8 cellular contexts compared by ENCODE assay signal in the genomic region with DNA sequence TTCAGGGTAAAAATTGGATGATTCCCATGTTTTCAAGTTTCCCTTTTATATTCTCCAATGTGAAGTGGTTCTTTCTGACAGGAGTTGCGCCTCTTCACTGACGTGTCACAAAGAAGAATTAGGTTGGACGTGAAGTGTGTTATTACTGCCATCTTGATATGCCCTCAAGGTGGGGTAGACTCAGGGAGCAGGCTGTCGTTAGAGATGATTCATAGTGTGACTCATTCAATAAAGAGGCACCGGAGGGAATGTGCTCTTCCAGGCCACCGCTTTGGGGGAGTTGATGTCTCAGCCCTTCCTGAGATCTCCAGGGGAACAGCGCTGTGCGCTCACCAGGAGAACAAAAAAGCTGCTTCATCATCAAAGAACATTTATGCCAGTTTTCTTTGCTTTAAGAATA. TPM values are rescaled to one million over a fixed set of nuclear protein-coding genes. Genes with fewer than 3 reads are reported as not detected.
A peak's percentile ranks its signal among the peaks of the same experiment; 100 is the strongest.
DNase-seq lines count a peak whose midpoint lies in the region; ATAC-seq, FAIRE-seq and TF ChIP-seq lines count a peak whose summit lies in the region.

No MANE protein-coding gene starts in this region.

- H3K4me1 ChIP-seq in PC-9 (replicated peaks; ENCODE audit: insufficient read depth), result peaks cover 54% of the 10 kb centered on the region

- H3K9me3 Mint-ChIP-seq in brain, result peaks cover 0 to 8% (median 4%) of the 10 kb centered on the region in 5 experiments

- no peaks in the 10 kb centered on the region for H3K9me3 ChIP-seq in PC-9 (ENCODE audit: insufficient read depth, low read depth)
- no peaks in the 10 kb centered on the region for H3K9me3 ChIP-seq in neural cell (ENCODE audit: low read length)

- BruUV-seq in PC-9 (replicated peaks; lab: Mats Ljungman, UMichigan), result no TSS peak

- H3K27me3 ChIP-seq in PC-9 (ENCODE audit: insufficient read depth, low read depth) (no peaks in the 10 kb centered on the region), neural cell (ENCODE audit: insufficient read depth, low read depth, low read length) (peaks cover 3% of the 10 kb centered on the region)

- intact Hi-C loops in PC-9 (cut with micrococcal nuclease; ENCODE audit: unreplicated experiment), result loop anchor here (5.0 to 10.0 kb wide), 8 partner anchors 53 to 743 kb away; a partner anchor contains a TSS

- no peaks in the 10 kb centered on the region for H3K9me2 ChIP-seq in PC-9 (ENCODE audit: insufficient read depth)
- H3K9me2 ChIP-seq in neural cell (ENCODE audit: insufficient read depth, low read length), result no peaks in the 10 kb centered on the region

- CTCF ChIA-PET in PC-9 (lab: Charles Lee), result interaction anchor here (0.6 kb wide), 1 partner anchor 71 kb away, joined by 4 read pairs; no protein-coding TSS in a partner anchor

- peak; percentile 97 for DNase-seq in 8988T
- DNase-seq in PC-9, result peak; percentile 87 to 99

- no peak overlapping the region for H3K4me3 ChIP-seq in PC-9
- peak overlapping the region; percentile 24 for H3K4me3 ChIP-seq in neural cell (ENCODE audit: low read length)

- H3K36me3 ChIP-seq in PC-9 (ENCODE audit: low read depth), result no peaks in the 10 kb centered on the region
- no peaks in the 10 kb centered on the region for H3K36me3 ChIP-seq in neural cell (ENCODE audit: insufficient read depth, low read length)

- no peak overlapping the region for H3K9ac ChIP-seq in neural cell (ENCODE audit: low read length)

- H3F3A ChIP-seq in PC-9 (ENCODE audit: insufficient read depth, low read depth) (peaks cover 24% of the 10 kb centered on the region), neural cell (ENCODE audit: insufficient read depth, low read length, poor library complexity, severe bottlenecking) (no peaks in the 10 kb centered on the region)

- ATAC-seq in HG03457 (IDR thresholded peaks at IDR 0.05; ENCODE audit: unreplicated experiment), result no peak
- no peak for ATAC-seq in GM18505 (IDR thresholded peaks at IDR 0.05; ENCODE audit: unreplicated experiment)
- ATAC-seq in HG02642 (IDR thresholded peaks at IDR 0.05; ENCODE audit: poor library complexity, unreplicated experiment), result no peak

- peaks cover 9% of the 10 kb centered on the region for H3K79me2 ChIP-seq in PC-9 (ENCODE audit: low read depth)
- peaks cover 8% of the 10 kb centered on the region for H3K79me2 ChIP-seq in neural cell (replicated peaks; ENCODE audit: insufficient read depth, low read length)

- peak overlapping the region; percentile 63 for H3K4me2 ChIP-seq in PC-9
- H3K4me2 ChIP-seq in neural cell (ENCODE audit: low read length), result no peak overlapping the region

- TF ChIP-seq EP300 in neural cell (conservative IDR thresholded peaks at IDR 0.05; ENCODE audit: poor library complexity, severe bottlenecking), result peak; percentile 81

- H3K27ac Mint-ChIP-seq in brain, result peak overlapping the region; percentile 16 to 96 (median 69)

- H4K20me1 ChIP-seq in PC-9 (ENCODE audit: insufficient read depth) (no peaks in the 10 kb centered on the region), neural cell (ENCODE audit: insufficient read depth) (no peaks in the 10 kb centered on the region)

- peaks cover under 1% of the 10 kb centered on the region for H3K36me3 Mint-ChIP-seq in brain

- FAIRE-seq in G401.6 (lab: Jason Lieb, UNC), result peak; percentile 31

- H3K4me3 Mint-ChIP-seq in brain, result peak overlapping the region in 3 of 5 experiments; percentile 32 to 57 (median 38)

- no peak overlapping the region for H2AFZ ChIP-seq in PC-9
- H2AFZ ChIP-seq in neural cell (ENCODE audit: low read depth, low read length), result no peak overlapping the region

- TF ChIP-seq RAD21 in neural cell (conservative IDR thresholded peaks at IDR 0.05), result no peak

- peak overlapping the region; percentile 62 for H3K27ac ChIP-seq in PC-9
- no peak overlapping the region for H3K27ac ChIP-seq in neural cell (ENCODE audit: low read length)

- H3K27me3 Mint-ChIP-seq in brain, result peaks cover under 1% of the 10 kb centered on the region

- H3K4me1 Mint-ChIP-seq in brain, result peaks cover 62% of the 10 kb centered on the region

- peak; percentile 16; the same call in 1 of the 2 replicates for TF ChIP-seq CTCF in PC-9 (conservative IDR thresholded peaks at IDR 0.05)
- no peak for TF ChIP-seq CTCF in brain (conservative IDR thresholded peaks at IDR 0.05)
- no peak for TF ChIP-seq CTCF in neural cell (IDR thresholded peaks at IDR 0.05; ENCODE audit: poor library complexity, severe bottlenecking)

- POLR2A ChIA-PET in PC-9 (lab: Charles Lee; ENCODE audit: unreplicated experiment), result interaction anchor here (0.5 kb wide), 1 partner anchor 398 kb away, joined by 7 read pairs; no protein-coding TSS in a partner anchor

- no peak for TF ChIP-seq POLR2A in GM18505 (IDR thresholded peaks at IDR 0.05; ENCODE audit: borderline replicate concordance, extremely low read depth, insufficient read depth, insufficient read length)

TF ChIP-seq in neural cell, 6 proteins besides CTCF, POLR2A, EP300 and RAD21:
- TF ChIP-seq MXI1 (conservative IDR thresholded peaks at IDR 0.05; ENCODE audit: poor library complexity, severe bottlenecking) (no peak), POLR2AphosphoS5 (IDR thresholded peaks at IDR 0.05) (peak; percentile 66), SMC3 (conservative IDR thresholded peaks at IDR 0.05; ENCODE audit: poor library complexity) (no peak)
- TF ChIP-seq, protein P1, sequence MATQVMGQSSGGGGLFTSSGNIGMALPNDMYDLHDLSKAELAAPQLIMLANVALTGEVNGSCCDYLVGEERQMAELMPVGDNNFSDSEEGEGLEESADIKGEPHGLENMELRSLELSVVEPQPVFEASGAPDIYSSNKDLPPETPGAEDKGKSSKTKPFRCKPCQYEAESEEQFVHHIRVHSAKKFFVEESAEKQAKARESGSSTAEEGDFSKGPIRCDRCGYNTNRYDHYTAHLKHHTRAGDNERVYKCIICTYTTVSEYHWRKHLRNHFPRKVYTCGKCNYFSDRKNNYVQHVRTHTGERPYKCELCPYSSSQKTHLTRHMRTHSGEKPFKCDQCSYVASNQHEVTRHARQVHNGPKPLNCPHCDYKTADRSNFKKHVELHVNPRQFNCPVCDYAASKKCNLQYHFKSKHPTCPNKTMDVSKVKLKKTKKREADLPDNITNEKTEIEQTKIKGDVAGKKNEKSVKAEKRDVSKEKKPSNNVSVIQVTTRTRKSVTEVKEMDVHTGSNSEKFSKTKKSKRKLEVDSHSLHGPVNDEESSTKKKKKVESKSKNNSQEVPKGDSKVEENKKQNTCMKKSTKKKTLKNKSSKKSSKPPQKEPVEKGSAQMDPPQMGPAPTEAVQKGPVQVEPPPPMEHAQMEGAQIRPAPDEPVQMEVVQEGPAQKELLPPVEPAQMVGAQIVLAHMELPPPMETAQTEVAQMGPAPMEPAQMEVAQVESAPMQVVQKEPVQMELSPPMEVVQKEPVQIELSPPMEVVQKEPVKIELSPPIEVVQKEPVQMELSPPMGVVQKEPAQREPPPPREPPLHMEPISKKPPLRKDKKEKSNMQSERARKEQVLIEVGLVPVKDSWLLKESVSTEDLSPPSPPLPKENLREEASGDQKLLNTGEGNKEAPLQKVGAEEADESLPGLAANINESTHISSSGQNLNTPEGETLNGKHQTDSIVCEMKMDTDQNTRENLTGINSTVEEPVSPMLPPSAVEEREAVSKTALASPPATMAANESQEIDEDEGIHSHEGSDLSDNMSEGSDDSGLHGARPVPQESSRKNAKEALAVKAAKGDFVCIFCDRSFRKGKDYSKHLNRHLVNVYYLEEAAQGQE (IDR thresholded peaks at IDR 0.05; ENCODE audit: borderline replicate concordance), result no peak
TF ChIP-seq in neural cell: peak in this region for 1.

RNA-seq across cellular contexts. Expression of a gene that starts 3.6 kb away (rescaled TPM):
- total RNA-seq in PC-9 (2021), result 43.1 and 59.5 TPM in 2 replicates
- polyA plus RNA-seq in brain (ENCODE audit: insufficient read depth, low read depth, low replicate concordance) (16.2 TPM), neural cell (33.4 and 36.4 TPM in 2 replicates)
- polyA minus RNA-seq in neural cell, result 59.0 and 64.3 TPM in 2 replicates

RNA-seq across cellular contexts. Expression of a gene that starts 43.1 kb away (rescaled TPM):
- total RNA-seq in PC-9 (2021), result not detected in 2 replicates
- polyA plus RNA-seq in brain (ENCODE audit: insufficient read depth, low read depth, low replicate concordance) (not detected), neural cell (1.1 TPM in 1 of 2 replicates, not detected in the other)
- not detected in 2 replicates for polyA minus RNA-seq in neural cell
